ENCODE assay signal across 2 cellular contexts in genomic region chr12:50822082-50822481, GRCh38.
TF ChIP-seq lines count a peak whose summit lies in the region.

No MANE protein-coding gene starts in this region.

TF ChIP-seq in IMR-90, 13 proteins besides CTCF, POLR2A, EP300 and RAD21:
- TF ChIP-seq RFX5 (IDR thresholded peaks at IDR 0.05; ENCODE audit: low read depth, low read length) (no peak), CHD1 (IDR thresholded peaks at IDR 0.05; ENCODE audit: low read depth, low read length) (no peak), CEBPB (IDR thresholded peaks at IDR 0.05; ENCODE audit: low read depth, low read length) (peak; percentile 67), BHLHE40 (IDR thresholded peaks at IDR 0.05; ENCODE audit: low read depth, low read length) (no peak), ELK1 (IDR thresholded peaks at IDR 0.05; ENCODE audit: borderline replicate concordance, low read depth, low read length) (no peak)
- TF ChIP-seq, protein P1, sequence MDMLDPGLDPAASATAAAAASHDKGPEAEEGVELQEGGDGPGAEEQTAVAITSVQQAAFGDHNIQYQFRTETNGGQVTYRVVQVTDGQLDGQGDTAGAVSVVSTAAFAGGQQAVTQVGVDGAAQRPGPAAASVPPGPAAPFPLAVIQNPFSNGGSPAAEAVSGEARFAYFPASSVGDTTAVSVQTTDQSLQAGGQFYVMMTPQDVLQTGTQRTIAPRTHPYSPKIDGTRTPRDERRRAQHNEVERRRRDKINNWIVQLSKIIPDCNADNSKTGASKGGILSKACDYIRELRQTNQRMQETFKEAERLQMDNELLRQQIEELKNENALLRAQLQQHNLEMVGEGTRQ (IDR thresholded peaks at IDR 0.05; ENCODE audit: low read depth, low read length): no peak

TF ChIP-seq in K562, 482 proteins besides CTCF, POLR2A, EP300 and RAD21:
- TF ChIP-seq POLR3A (IDR thresholded peaks at IDR 0.05; ENCODE audit: borderline replicate concordance, extremely low read depth, insufficient read depth, insufficient read length) (no peak), CEBPB (tag; IDR thresholded peaks at IDR 0.05) (peak; percentile 77)
- TF ChIP-seq, protein P2, sequence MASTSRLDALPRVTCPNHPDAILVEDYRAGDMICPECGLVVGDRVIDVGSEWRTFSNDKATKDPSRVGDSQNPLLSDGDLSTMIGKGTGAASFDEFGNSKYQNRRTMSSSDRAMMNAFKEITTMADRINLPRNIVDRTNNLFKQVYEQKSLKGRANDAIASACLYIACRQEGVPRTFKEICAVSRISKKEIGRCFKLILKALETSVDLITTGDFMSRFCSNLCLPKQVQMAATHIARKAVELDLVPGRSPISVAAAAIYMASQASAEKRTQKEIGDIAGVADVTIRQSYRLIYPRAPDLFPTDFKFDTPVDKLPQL (IDR thresholded peaks at IDR 0.05; ENCODE audit: extremely low read depth, insufficient read length): no peak
